13 cellular contexts compared by ENCODE assay signal in the genomic region with DNA sequence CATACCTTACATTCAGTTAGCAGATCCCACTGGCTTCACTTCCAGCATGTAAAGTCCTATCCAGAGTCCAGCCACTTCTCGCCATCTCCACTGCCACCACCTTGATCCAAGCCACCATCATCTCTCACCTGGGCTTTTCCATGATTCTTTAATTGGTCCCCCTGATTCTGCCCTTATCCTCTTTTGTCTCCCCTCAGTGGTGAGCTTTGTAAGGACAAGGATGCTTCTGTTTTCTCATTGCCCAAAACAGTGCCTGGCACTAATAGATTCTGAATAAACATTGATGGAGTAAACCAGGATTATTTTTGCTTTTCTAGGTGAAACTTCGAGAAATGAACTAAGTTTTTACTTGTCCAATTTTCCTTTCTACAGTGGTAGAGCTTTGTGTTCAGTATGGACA. TPM values are rescaled to one million over a fixed set of nuclear protein-coding genes. Genes with fewer than 3 reads are reported as not detected.
A peak's percentile ranks its signal among the peaks of the same experiment; 100 is the strongest.
DNase-seq lines count a peak whose midpoint lies in the region; ATAC-seq and TF ChIP-seq lines count a peak whose summit lies in the region.
"Had no signal": no experiment of that assay in that cellular context is flagged by ENCODE, and none has a peak within 500 bp of the region (broad histone marks: within the 10 kb centered on the region; RNA-seq: fewer than 3 reads in every experiment).

No MANE protein-coding gene starts in this region.

- DNase-seq in activated CD4-positive, alpha-beta T cell treated with anti-CD3 and anti-CD28 coated beads, Interleukin-2, amount 10 ng/mL, durations not matched to agents 24 days and 14 days: peak; percentile 76
- DNase-seq in activated CD4-positive, alpha-beta T cell treated with anti-CD3 and anti-CD28 coated beads, Interleukin-2, amount 50 U/mL, for 1 hour: no peak
- no peak for DNase-seq in HFFc6
- DNase-seq in activated T-helper 1 cell treated with anti-CD3 and anti-CD28 coated beads, Interleukin-12 subunit alpha, Interleukin-12 subunit beta, Interleukin-2, Interleukin-4 antibody, amounts not matched to agents 30 ng/mL and 10 ng/mL and 1 ng/mL, durations not matched to agents 14 hours and 24 hours and 36 hours (ENCODE audit: low spot score): no peak
- no peak for DNase-seq in naive B cell
- DNase-seq in hepatic stellate cell (ENCODE audit: low spot score): no peak
- DNase-seq in CD14-positive monocyte (ENCODE audit: low spot score): no peak
- DNase-seq: activated effector memory CD4-positive, alpha-beta T cell treated with Interleukin-2 at 50 U/mL for 16 hours; DMS53; Karpas-422; OCI-M1 had no signal

- peaks cover 36% of the 10 kb centered on the region for H3K4me1 Mint-ChIP-seq in activated CD4-positive, alpha-beta T cell treated with anti-CD3 and anti-CD28 coated beads, Interleukin-2, amount 10 ng/mL, durations not matched to agents 24 days and 14 days
- peaks cover 26% of the 10 kb centered on the region for H3K4me1 Mint-ChIP-seq in HFFc6 (ENCODE audit: low read depth)
- H3K4me1 Mint-ChIP-seq in activated T-helper 1 cell treated with anti-CD3 and anti-CD28 coated beads, Interleukin-12 subunit alpha, Interleukin-12 subunit beta, Interleukin-2, Interleukin-4 antibody, amounts not matched to agents 30 ng/mL and 10 ng/mL and 1 ng/mL, durations not matched to agents 14 hours and 24 hours and 36 hours (ENCODE audit: low read depth): peaks cover 37% of the 10 kb centered on the region
- H3K4me1 Mint-ChIP-seq in naive B cell: peaks cover 19 to 27% (median 27%) of the 10 kb centered on the region in 3 donors
- peaks cover 23% of the 10 kb centered on the region for H3K4me1 Mint-ChIP-seq in CD14-positive monocyte

- H3K9me3 Mint-ChIP-seq in activated CD4-positive, alpha-beta T cell treated with anti-CD3 and anti-CD28 coated beads, Interleukin-2, amount 10 ng/mL, durations not matched to agents 24 days and 14 days: peaks cover 3% of the 10 kb centered on the region
- H3K9me3 Mint-ChIP-seq in HFFc6 (no peaks in the 10 kb centered on the region), naive B cell (peaks cover 0 to 1% (median 0%) of the 10 kb centered on the region in 7 donors), CD14-positive monocyte (no peaks in the 10 kb centered on the region)
- no peaks in the 10 kb centered on the region for H3K9me3 Mint-ChIP-seq in activated T-helper 1 cell treated with anti-CD3 and anti-CD28 coated beads, Interleukin-12 subunit alpha, Interleukin-12 subunit beta, Interleukin-2, Interleukin-4 antibody, amounts not matched to agents 30 ng/mL and 10 ng/mL and 1 ng/mL, durations not matched to agents 14 hours and 24 hours and 36 hours
- H3K9me3 Mint-ChIP-seq: type B pancreatic cell had no signal

- H3K27me3 Mint-ChIP-seq in activated CD4-positive, alpha-beta T cell treated with anti-CD3 and anti-CD28 coated beads, Interleukin-2, amount 10 ng/mL, durations not matched to agents 24 days and 14 days: peaks cover 2% of the 10 kb centered on the region
- no peaks in the 10 kb centered on the region for H3K27me3 Mint-ChIP-seq in HFFc6 (ENCODE audit: insufficient read depth)
- no peaks in the 10 kb centered on the region for H3K27me3 Mint-ChIP-seq in activated T-helper 1 cell treated with anti-CD3 and anti-CD28 coated beads, Interleukin-12 subunit alpha, Interleukin-12 subunit beta, Interleukin-2, Interleukin-4 antibody, amounts not matched to agents 30 ng/mL and 10 ng/mL and 1 ng/mL, durations not matched to agents 14 hours and 24 hours and 36 hours (ENCODE audit: insufficient read depth)
- no peaks in the 10 kb centered on the region for H3K27me3 Mint-ChIP-seq in naive B cell
- H3K27me3 Mint-ChIP-seq in CD14-positive monocyte (ENCODE audit: low read depth in 3 of 3): peaks cover 0 to 1% (median 0%) of the 10 kb centered on the region in 3 donors
- H3K27me3 Mint-ChIP-seq: type B pancreatic cell had no signal

- no peak overlapping the region for H3K27ac Mint-ChIP-seq in activated CD4-positive, alpha-beta T cell treated with anti-CD3 and anti-CD28 coated beads, Interleukin-2, amount 10 ng/mL, durations not matched to agents 24 days and 14 days
- H3K27ac Mint-ChIP-seq in HFFc6: no peak overlapping the region
- peak overlapping the region; percentile 40 for H3K27ac Mint-ChIP-seq in activated T-helper 1 cell treated with anti-CD3 and anti-CD28 coated beads, Interleukin-12 subunit alpha, Interleukin-12 subunit beta, Interleukin-2, Interleukin-4 antibody, amounts not matched to agents 30 ng/mL and 10 ng/mL and 1 ng/mL, durations not matched to agents 14 hours and 24 hours and 36 hours
- peak overlapping the region in 4 of 6 donors; percentile 0 to 36 (median 9) for H3K27ac Mint-ChIP-seq in naive B cell
- H3K27ac Mint-ChIP-seq in CD14-positive monocyte: peak overlapping the region in 3 of 7 donors; percentile 4 to 62 (median 37)
- H3K27ac Mint-ChIP-seq: type B pancreatic cell had no signal

- peaks cover 57% of the 10 kb centered on the region for H3K36me3 Mint-ChIP-seq in activated CD4-positive, alpha-beta T cell treated with anti-CD3 and anti-CD28 coated beads, Interleukin-2, amount 10 ng/mL, durations not matched to agents 24 days and 14 days (ENCODE audit: low read depth)
- H3K36me3 Mint-ChIP-seq in HFFc6 (ENCODE audit: low read depth) (peaks cover 18% of the 10 kb centered on the region; the same call in 1 of the 2 replicates), naive B cell (peaks cover 8 to 15% of the 10 kb centered on the region in 2 donors), CD14-positive monocyte (peaks cover 47% of the 10 kb centered on the region in 2 donors)
- peaks cover 36% of the 10 kb centered on the region for H3K36me3 Mint-ChIP-seq in activated T-helper 1 cell treated with anti-CD3 and anti-CD28 coated beads, Interleukin-12 subunit alpha, Interleukin-12 subunit beta, Interleukin-2, Interleukin-4 antibody, amounts not matched to agents 30 ng/mL and 10 ng/mL and 1 ng/mL, durations not matched to agents 14 hours and 24 hours and 36 hours (ENCODE audit: low read depth)

- peak; percentile 76 for TF ChIP-seq CTCF in HFFc6 (IDR thresholded peaks at IDR 0.05)
- no peak for TF ChIP-seq CTCF in CD14-positive monocyte (IDR thresholded peaks at IDR 0.05)

- H3K4me3 Mint-ChIP-seq in activated CD4-positive, alpha-beta T cell treated with anti-CD3 and anti-CD28 coated beads, Interleukin-2, amount 10 ng/mL, durations not matched to agents 24 days and 14 days: no peak overlapping the region
- H3K4me3 Mint-ChIP-seq in HFFc6 (no peak overlapping the region), naive B cell (peak overlapping the region in 1 of 8 donors; percentile 84), CD14-positive monocyte (no peak overlapping the region)
- H3K4me3 Mint-ChIP-seq in activated T-helper 1 cell treated with anti-CD3 and anti-CD28 coated beads, Interleukin-12 subunit alpha, Interleukin-12 subunit beta, Interleukin-2, Interleukin-4 antibody, amounts not matched to agents 30 ng/mL and 10 ng/mL and 1 ng/mL, durations not matched to agents 14 hours and 24 hours and 36 hours: peak overlapping the region; percentile 5
- H3K4me3 Mint-ChIP-seq: type B pancreatic cell had no signal

- intact Hi-C loops in activated CD4-positive, alpha-beta T cell treated with anti-CD3 and anti-CD28 coated beads, Interleukin-2, amount 10 ng/mL, durations not matched to agents 24 days and 14 days (cut with micrococcal nuclease): no loop called here
- intact Hi-C loops in activated T-helper 1 cell treated with anti-CD3 and anti-CD28 coated beads, Interleukin-12 subunit alpha, Interleukin-12 subunit beta, Interleukin-2, Interleukin-4 antibody, amounts not matched to agents 30 ng/mL and 10 ng/mL and 1 ng/mL, durations not matched to agents 14 hours and 24 hours and 36 hours (cut with micrococcal nuclease): no loop called here
- intact Hi-C loops in CD14-positive monocyte (cut with micrococcal nuclease): loop anchor here in 1 of 2 donors (10.0 kb wide), 1 partner anchor 269 kb away; no protein-coding TSS in a partner anchor

- ATAC-seq in naive B cell (ENCODE audit: low read depth in 2 of 2): no peak
- ATAC-seq in activated CD4-positive, CD25-positive, alpha-beta regulatory T cell treated with anti-CD3 and anti-CD28 coated beads, Interleukin-2, amount 50 U/mL, for 24 hours: no peak

RNA-seq across cellular contexts. Expression of a gene that starts 4.4 kb away (rescaled TPM):
- total RNA-seq in activated CD4-positive, alpha-beta T cell treated with anti-CD3 and anti-CD28 coated beads, Interleukin-2, amount 10 ng/mL, durations not matched to agents 24 days and 14 days: 77.4 and 82.8 TPM in 2 replicates
- 10 to 100 TPM in 5 of 6 experiments, 1 to 10 TPM in 1; 8.6 to 18.3 (median 15.3) TPM for total RNA-seq in HFFc6 (2021; fragmentation: NEBNext Ultra II Directional; extraction: Animal tissue kit (Norgen Biotek cat#: 25700))
- 78.2 and 78.9 TPM in 2 replicates for total RNA-seq in activated T-helper 1 cell treated with anti-CD3 and anti-CD28 coated beads, Interleukin-12 subunit alpha, Interleukin-12 subunit beta, Interleukin-2, Interleukin-4 antibody, amounts not matched to agents 30 ng/mL and 10 ng/mL and 1 ng/mL, durations not matched to agents 14 hours and 24 hours and 36 hours
- polyA plus RNA-seq in naive B cell (ENCODE audit: low read depth in 6 of 6): 10 to 100 TPM; 11.9 to 20.4 (median 16.2) TPM
- 1 to 10 TPM; 4.0 to 5.2 TPM for polyA plus RNA-seq in CD14-positive monocyte

RNA-seq across cellular contexts. Expression of a gene that starts 48.5 kb away (rescaled TPM):
- 3.0 and 3.4 TPM in 2 replicates for total RNA-seq in activated CD4-positive, alpha-beta T cell treated with anti-CD3 and anti-CD28 coated beads, Interleukin-2, amount 10 ng/mL, durations not matched to agents 24 days and 14 days
- total RNA-seq in HFFc6 (2021; fragmentation: NEBNext Ultra II Directional; extraction: Animal tissue kit (Norgen Biotek cat#: 25700)): 10 to 100 TPM; 19.0 to 35.3 (median 22.6) TPM
- 1.6 and 2.7 TPM in 2 replicates for total RNA-seq in activated T-helper 1 cell treated with anti-CD3 and anti-CD28 coated beads, Interleukin-12 subunit alpha, Interleukin-12 subunit beta, Interleukin-2, Interleukin-4 antibody, amounts not matched to agents 30 ng/mL and 10 ng/mL and 1 ng/mL, durations not matched to agents 14 hours and 24 hours and 36 hours
- polyA plus RNA-seq in naive B cell (ENCODE audit: low read depth in 6 of 6) (under 1 TPM in 1 of 6 donors, not detected in 5; 0.88 TPM), CD14-positive monocyte (10 to 100 TPM in 1 of 2 donors, 1 to 10 TPM in 1; 5.4 to 10.1 TPM)

Comparison
In these comparisons a context has a peak if more than half of its experiments do, and no peak if none do; other contexts are left out.
1. H3K27ac Mint-ChIP-seq: peak in activated T-helper 1 cell treated with anti-CD3 and anti-CD28 coated beads, Interleukin-12 subunit alpha, Interleukin-12 subunit beta, Interleukin-2, Interleukin-4 antibody, amounts not matched to agents 30 ng/mL and 10 ng/mL and 1 ng/mL, durations not matched to agents 14 hours and 24 hours and 36 hours (single experiment) and naive B cell (4 of 6); none in activated CD4-positive, alpha-beta T cell treated with anti-CD3 and anti-CD28 coated beads, Interleukin-2, amount 10 ng/mL, durations not matched to agents 24 days and 14 days (single experiment) and HFFc6 (single experiment).